In genomic region chr1:164320780-164321683, GRCh38 we compare ENCODE assay signal across 10 cellular contexts.
DNase-seq lines count a peak whose midpoint lies in the region; ATAC-seq, FAIRE-seq and TF ChIP-seq lines count a peak whose summit lies in the region.
"Had no signal": no experiment of that assay in that cellular context is flagged by ENCODE, and none has a peak within 500 bp of the region (broad histone marks: within the 10 kb centered on the region; RNA-seq: fewer than 3 reads in every experiment).

No MANE protein-coding gene starts in this region.

- H3K4me2 ChIP-seq in endothelial cell of umbilical vein (ENCODE audit: insufficient read depth, low read length), result peak overlapping the region; percentile 64
- H3K4me2 ChIP-seq in mesendoderm (ENCODE audit: low read length), result peak overlapping the region; percentile 12
- H3K4me2 ChIP-seq: BLaER1 had no signal

- H2BK15ac ChIP-seq in mesendoderm (replicated peaks; ENCODE audit: low read depth), result no peak overlapping the region

- TF ChIP-seq CTCF in endothelial cell of umbilical vein (IDR thresholded peaks at IDR 0.05; ENCODE audit: extremely low read depth in 1 of 2, insufficient read depth in 1 of 2, low read depth in 1 of 2, low read length in 2 of 2) (no peak), uterus (IDR thresholded peaks at IDR 0.05) (no peak)

- no peaks in the 10 kb centered on the region for H3K36me3 ChIP-seq in endothelial cell of umbilical vein (ENCODE audit: control insufficient read depth in 2 of 2, extremely low read depth in 1 of 2, insufficient read depth in 2 of 2, low read length in 2 of 2)
- no peaks in the 10 kb centered on the region for H3K36me3 ChIP-seq in mesendoderm (ENCODE audit: control insufficient read depth, insufficient read depth, low read length)
- H3K36me3 ChIP-seq in uterus, result no peaks in the 10 kb centered on the region
- H3K36me3 ChIP-seq: BLaER1 had no signal

- ATAC-seq in HG02571 (IDR thresholded peaks at IDR 0.05; ENCODE audit: unreplicated experiment), result no peak

- no TSS peak for BruUV-seq in endothelial cell of umbilical vein (replicated peaks; lab: Mats Ljungman, UMichigan)

- no peak overlapping the region for H3K18ac ChIP-seq in mesendoderm (ENCODE audit: low read length)

- WGBS in mesendoderm (ENCODE audit: extremely low coverage, insufficient coverage, low lambda C conversion rate), result no CpG with 5 or more reads among the region's 55 CpGs

- no peak overlapping the region for H2BK5ac ChIP-seq in mesendoderm (ENCODE audit: low read length)

- FAIRE-seq in endothelial cell of umbilical vein (lab: Jason Lieb, UNC), result no peak

- no peaks in the 10 kb centered on the region for H3K79me2 ChIP-seq in endothelial cell of umbilical vein (ENCODE audit: control insufficient read depth, insufficient read depth, low read length)
- H3K79me2 ChIP-seq in mesendoderm (ENCODE audit: control insufficient read depth, insufficient read depth, low read length), result no peaks in the 10 kb centered on the region

- intact Hi-C loops in endothelial cell of umbilical vein (cut with micrococcal nuclease), result no loop called here
- intact Hi-C loops in uterus (cut with DNase I; ENCODE audit: low total_unique reads), result no loop called here

- H3K9me3 ChIP-seq in endothelial cell of umbilical vein (replicated peaks; ENCODE audit: control insufficient read depth, insufficient read depth, low read length) (no peaks in the 10 kb centered on the region), uterus (no peaks in the 10 kb centered on the region)
- H3K9me3 ChIP-seq: BLaER1 had no signal

- H3K23ac ChIP-seq in mesendoderm (ENCODE audit: low read length), result no peak overlapping the region

- H3K4me3 ChIP-seq in endothelial cell of umbilical vein (replicated peaks in 1 of 3; ENCODE audit: insufficient read depth in 1 of 3, low read depth in 1 of 3, low read length in 3 of 3) (peak overlapping the region in 1 of 3 experiments; percentile 2), mesendoderm (ENCODE audit: low read length) (no peak overlapping the region), uterus (peak overlapping the region; percentile 27 to 39)
- H3K4me3 ChIP-seq: BLaER1 had no signal

- TF ChIP-seq POLR2A in endothelial cell of umbilical vein (IDR thresholded peaks at IDR 0.05; ENCODE audit: low read depth, low read length), result no peak
- TF ChIP-seq POLR2A in uterus (IDR thresholded peaks at IDR 0.05), result no peak

- H3K4me1 ChIP-seq in endothelial cell of umbilical vein (ENCODE audit: control insufficient read depth, extremely low read depth, insufficient read depth, low read length) (no peaks in the 10 kb centered on the region), mesendoderm (ENCODE audit: control insufficient read depth, low read depth, low read length) (no peaks in the 10 kb centered on the region), uterus (no peaks in the 10 kb centered on the region)
- H3K4me1 ChIP-seq: BLaER1 had no signal

- POLR2A ChIA-PET in endothelial cell of umbilical vein (lab: Charles Lee), result no interaction called here

- no peak overlapping the region for H4K8ac ChIP-seq in mesendoderm (ENCODE audit: low read depth, low read length)

- no peak overlapping the region for H3K9ac ChIP-seq in endothelial cell of umbilical vein (replicated peaks; ENCODE audit: extremely low read depth, insufficient read depth, low read length)
- H3K9ac ChIP-seq in mesendoderm (ENCODE audit: low read length), result peak overlapping the region; percentile 23
- H3K9ac ChIP-seq: BLaER1 had no signal

- no peak overlapping the region for H2AFZ ChIP-seq in endothelial cell of umbilical vein (ENCODE audit: low read depth, low read length)

- no peak overlapping the region for H3K4ac ChIP-seq in mesendoderm (ENCODE audit: low read depth, low read length)

- no peak overlapping the region for H2AK5ac ChIP-seq in mesendoderm (ENCODE audit: low read length)

- no peak overlapping the region for H2BK120ac ChIP-seq in mesendoderm (ENCODE audit: low read depth, low read length)

- H3K27ac ChIP-seq in endothelial cell of umbilical vein (ENCODE audit: insufficient read depth, low read depth, low read length) (no peak overlapping the region), mesendoderm (ENCODE audit: low read depth, low read length) (no peak overlapping the region), uterus (peak overlapping the region; percentile 66 to 68)
- H3K27ac ChIP-seq: BLaER1 had no signal

- peak overlapping the region; percentile 73 for H3K56ac ChIP-seq in mesendoderm (ENCODE audit: low read length)

- H3K27me3 ChIP-seq in endothelial cell of umbilical vein (ENCODE audit: control insufficient read depth in 2 of 2, insufficient read depth in 2 of 2, low read length in 2 of 2) (peaks cover 3 to 5% of the 10 kb centered on the region in 2 experiments), mesendoderm (ENCODE audit: insufficient read depth, low read length, poor library complexity) (no peaks in the 10 kb centered on the region), uterus (no peaks in the 10 kb centered on the region)
- H3K27me3 ChIP-seq: BLaER1 had no signal

- dilution Hi-C loops in endothelial cell of umbilical vein (cut with MboI; ENCODE audit: extremely low pct_ligation_motif_present, low sequenced_read_pairs), result no loop called here

- DNase-seq in NCI-H82 (lab: John Stamatoyannopoulos, UW), result peak; percentile 65
- DNase-seq in NCI-H82 treated with DMSO at 0.1 percent for 48 hours (lab: John Stamatoyannopoulos, UW; ENCODE audit: unreplicated experiment), result no peak
- DNase-seq in endothelial cell of umbilical vein (ENCODE audit: low read depth, low spot score), result peak; percentile 2
- peak; percentile 60 for DNase-seq in mesendoderm
- peak; percentile 49 to 57 for DNase-seq in uterus
- no peak for DNase-seq in GDM1 (lab: John Stamatoyannopoulos, UW)
- DNase-seq in stimulated activated CD4-positive, alpha-beta T cell treated with anti-CD3 and anti-CD28 coated beads, Interleukin-4, amount 100 ng/mL, for 4 hours, result no peak
- DNase-seq: activated CD4-positive, alpha-beta T cell treated with anti-CD3 and anti-CD28 coated beads, Interleukin-2, amount 50 U/mL, for 48 hours had no signal

- CTCF ChIA-PET in endothelial cell of umbilical vein (lab: Charles Lee), result no interaction called here

- no peak overlapping the region for H4K5ac ChIP-seq in mesendoderm (ENCODE audit: low read length)

- H4K20me1 ChIP-seq in endothelial cell of umbilical vein (replicated peaks; ENCODE audit: control insufficient read depth, extremely low read depth, insufficient read depth, low read length), result no peaks in the 10 kb centered on the region
- H4K20me1 ChIP-seq: BLaER1 had no signal

- H3K79me1 ChIP-seq in mesendoderm (ENCODE audit: low read length), result no peaks in the 10 kb centered on the region

- no peaks in the 10 kb centered on the region for H3K9me1 ChIP-seq in endothelial cell of umbilical vein (replicated peaks; ENCODE audit: control insufficient read depth, extremely low read depth, insufficient read depth, low read length)

TF ChIP-seq in endothelial cell of umbilical vein, 7 proteins besides CTCF, POLR2A, EP300 and RAD21:
- TF ChIP-seq EZH2 (IDR thresholded peaks at IDR 0.05; ENCODE audit: borderline replicate concordance, low read depth, low read length, severe bottlenecking) (no peak), JUN (IDR thresholded peaks at IDR 0.05; ENCODE audit: borderline replicate concordance, insufficient read depth, insufficient read length, low read depth) (no peak)

Comparison
In these comparisons a context has a peak if more than half of its experiments do, and no peak if none do; other contexts are left out.
1. DNase-seq: peak in NCI-H82 (single experiment), endothelial cell of umbilical vein (single experiment), mesendoderm (single experiment) and uterus (2 of 2); none in NCI-H82 treated with DMSO at 0.1 percent for 48 hours (single experiment), GDM1 (single experiment) and stimulated activated CD4-positive, alpha-beta T cell treated with anti-CD3 and anti-CD28 coated beads, Interleukin-4, amount 100 ng/mL, for 4 hours (0 of 2).
2. H3K27ac ChIP-seq: peak in uterus (2 of 2); none in endothelial cell of umbilical vein (single experiment) and mesendoderm (single experiment).